Comparison of ENCODE assay signal across 26 cellular contexts in the genomic region with DNA sequence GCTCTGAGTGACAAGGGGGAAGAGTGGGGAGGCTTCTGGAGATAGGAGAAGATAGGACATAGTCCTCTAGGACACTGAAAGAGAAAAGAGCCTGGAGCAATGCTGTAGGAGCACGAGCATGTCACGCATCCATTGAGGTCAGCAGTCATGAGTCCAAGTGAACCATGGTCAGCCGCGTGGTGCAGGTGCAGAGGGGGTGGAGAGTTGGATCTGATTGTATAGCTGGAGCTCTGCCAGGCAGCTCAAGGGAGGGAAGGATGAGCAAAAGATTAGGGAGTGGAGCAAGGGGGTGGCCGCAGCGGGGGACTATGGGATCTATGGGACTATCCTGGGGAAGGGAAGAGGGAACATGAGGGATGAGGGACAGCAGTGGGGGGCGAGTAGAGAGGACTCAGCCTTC. TPM values are rescaled to one million over a fixed set of nuclear protein-coding genes. Genes with fewer than 3 reads are reported as not detected.
"Had no signal": no experiment of that assay in that cellular context is flagged by ENCODE, and none has a peak within 500 bp of the region (broad histone marks: within the 10 kb centered on the region; RNA-seq: fewer than 3 reads in every experiment).

No MANE protein-coding gene starts in this region.

- H3K36me3 Mint-ChIP-seq: activated naive CD8-positive, alpha-beta T cell treated with anti-CD3 and anti-CD28 coated beads for 36 hours; naive B cell; stimulated activated memory B cell treated with anti-CD40 and anti-IgM and Interleukin-4, amounts not matched to agents 10 μg/mL and 1 μg/mL and 100 μg/mL, for 72 hours; WTC11 had no signal

- H3K4me1 ChIP-seq: stomach, transverse colon, uterus had no signal

- DNase-seq: activated CD8-positive, alpha-beta memory T cell treated with anti-CD3 and anti-CD28 coated beads, Interleukin-2, amount 50 U/mL, for 4 hours; activated naive CD4-positive, alpha-beta T cell; activated naive CD8-positive, alpha-beta T cell treated with anti-CD3 and anti-CD28 coated beads for 36 hours; activated T-cell treated with anti-CD3 and anti-CD28 coated beads, Interleukin-2, amount 50 U/mL, for 4 hours; central memory CD4-positive, alpha-beta T cell; dermis blood vessel endothelial cell; effector CD8-positive, alpha-beta T cell; foreskin keratinocyte; kidney; naive B cell; occipital lobe; small intestine; stimulated activated CD4-positive, alpha-beta T cell treated with anti-CD3 and anti-CD28 coated beads, Interleukin-2, amount 100 ng/mL, for 24 hours; stomach; transverse colon; uterus had no signal

- H3K27ac ChIP-seq: foreskin keratinocyte, stomach, suprapubic skin, transverse colon, uterus had no signal

- H3K36me3 ChIP-seq: stomach, suprapubic skin, transverse colon, uterus had no signal

- H3K9me3 Mint-ChIP-seq: activated naive CD8-positive, alpha-beta T cell treated with anti-CD3 and anti-CD28 coated beads for 36 hours; activated T-cell treated with anti-CD3 and anti-CD28 coated beads, Interleukin-2, amount 50 U/mL, for 4 hours; activated T-helper 2 cell treated with anti-CD3 and anti-CD28 coated beads, Interferon-gamma antibody, Interleukin-2, Interleukin-4, amounts not matched to agents 10 μg/mL and 5 μg/mL and 100 μg/mL, durations not matched to agents 14 hours and 24 hours and 36 hours; naive B cell; stimulated activated memory B cell treated with anti-CD40 and anti-IgM and Interleukin-4, amounts not matched to agents 10 μg/mL and 1 μg/mL and 100 μg/mL, for 72 hours; WTC11 had no signal

- H3K27me3 ChIP-seq: foreskin keratinocyte, uterus had no signal

- H3K27ac Mint-ChIP-seq: activated naive CD8-positive, alpha-beta T cell treated with anti-CD3 and anti-CD28 coated beads for 36 hours; activated T-helper 2 cell treated with anti-CD3 and anti-CD28 coated beads, Interferon-gamma antibody, Interleukin-2, Interleukin-4, amounts not matched to agents 10 μg/mL and 5 μg/mL and 100 μg/mL, durations not matched to agents 14 hours and 24 hours and 36 hours; naive B cell; stimulated activated memory B cell treated with anti-CD40 and anti-IgM and Interleukin-4, amounts not matched to agents 10 μg/mL and 1 μg/mL and 100 μg/mL, for 72 hours; WTC11 had no signal

- H3K4me3 ChIP-seq: lung, stomach, suprapubic skin, transverse colon, uterus had no signal

- H3K4me3 Mint-ChIP-seq: activated naive CD8-positive, alpha-beta T cell treated with anti-CD3 and anti-CD28 coated beads for 36 hours; activated T-cell treated with anti-CD3 and anti-CD28 coated beads, Interleukin-2, amount 50 U/mL, for 4 hours; naive B cell; stimulated activated memory B cell treated with anti-CD40 and anti-IgM and Interleukin-4, amounts not matched to agents 10 μg/mL and 1 μg/mL and 100 μg/mL, for 72 hours; WTC11 had no signal

- H3K9me3 ChIP-seq: stomach, suprapubic skin, transverse colon, uterus had no signal

RNA-seq across cellular contexts. Expression of a gene that starts 14.0 kb away (rescaled TPM):
- total RNA-seq: activated naive CD8-positive, alpha-beta T cell treated with anti-CD3 and anti-CD28 coated beads for 36 hours; activated T-cell treated with anti-CD3 and anti-CD28 coated beads, Interleukin-2, amount 50 U/mL, for 4 hours; activated T-helper 2 cell treated with anti-CD3 and anti-CD28 coated beads, Interferon-gamma antibody, Interleukin-2, Interleukin-4, amounts not matched to agents 10 μg/mL and 5 μg/mL and 100 μg/mL, durations not matched to agents 14 hours and 24 hours and 36 hours; astrocyte; left lobe of liver; lung; mesenteric fat pad; mucosa of gallbladder; occipital lobe; sciatic nerve had no signal

RNA-seq across cellular contexts. Expression of a gene that starts 30.0 kb away (rescaled TPM):
- total RNA-seq: activated naive CD8-positive, alpha-beta T cell treated with anti-CD3 and anti-CD28 coated beads for 36 hours; activated T-cell treated with anti-CD3 and anti-CD28 coated beads, Interleukin-2, amount 50 U/mL, for 4 hours; activated T-helper 2 cell treated with anti-CD3 and anti-CD28 coated beads, Interferon-gamma antibody, Interleukin-2, Interleukin-4, amounts not matched to agents 10 μg/mL and 5 μg/mL and 100 μg/mL, durations not matched to agents 14 hours and 24 hours and 36 hours; dermis blood vessel endothelial cell; kidney; left lobe of liver; lung; mesenteric fat pad; occipital lobe; sciatic nerve; stomach; transverse colon; uterus had no signal
